Comparison of ENCODE assay signal across 27 cellular contexts in genomic region chr1:241507189-241507820, GRCh38. TPM values are rescaled to one million over a fixed set of nuclear protein-coding genes. Genes with fewer than 3 reads are reported as not detected.
A peak's percentile ranks its signal among the peaks of the same experiment; 100 is the strongest.
DNase-seq lines count a peak whose midpoint lies in the region; ATAC-seq, FAIRE-seq and TF ChIP-seq lines count a peak whose summit lies in the region.
"Had no signal": no experiment of that assay in that cellular context is flagged by ENCODE, and none has a peak within 500 bp of the region (broad histone marks: within the 10 kb centered on the region; RNA-seq: fewer than 3 reads in every experiment).

No MANE protein-coding gene starts in this region.

- H2BK12ac ChIP-seq in mesenchymal stem cell (ENCODE audit: low read length in 2 of 2), result no peak overlapping the region

- H3K18ac ChIP-seq in mesenchymal stem cell (ENCODE audit: low read depth in 1 of 2, low read length in 2 of 2), result no peak overlapping the region

- no CpG with 5 or more reads among the region's 2 CpGs for WGBS in mesenchymal stem cell

- H2BK15ac ChIP-seq in mesenchymal stem cell (ENCODE audit: low read depth, poor library complexity, severe bottlenecking), result no peak overlapping the region

- no peaks in the 10 kb centered on the region for H3K9me3 ChIP-seq in endothelial cell of umbilical vein (replicated peaks; ENCODE audit: control insufficient read depth, insufficient read depth, low read length)
- no peaks in the 10 kb centered on the region for H3K9me3 ChIP-seq in mesenchymal stem cell (ENCODE audit: control insufficient read depth, low read length)

- H3K4me3 ChIP-seq in endothelial cell of umbilical vein (replicated peaks in 1 of 3; ENCODE audit: insufficient read depth in 1 of 3, low read depth in 1 of 3, low read length in 3 of 3), result no peak overlapping the region
- H3K4me3 ChIP-seq in mesenchymal stem cell (ENCODE audit: insufficient read depth in 1 of 2, low read depth in 1 of 2, low read length in 2 of 2), result no peak overlapping the region
- H3K4me3 ChIP-seq: GM23338, smooth muscle cell had no signal

- H3K9me1 ChIP-seq in endothelial cell of umbilical vein (replicated peaks; ENCODE audit: control insufficient read depth, extremely low read depth, insufficient read depth, low read length), result no peaks in the 10 kb centered on the region

- DNase-seq in HCEC 1CT (peak; percentile 66), NOMO-1 treated with DMSO at 0.1 percent for 48 hours (lab: John Stamatoyannopoulos, UW; ENCODE audit: unreplicated experiment) (peak; percentile 62), endothelial cell of umbilical vein (ENCODE audit: low read depth, low spot score) (peak; percentile 36), mesenchymal stem cell (peak; percentile 7), glutamatergic neuron (no peak), HTR-8/SVneo (ENCODE audit: insufficient read length, low spot score) (no peak), SHP77 treated with DMSO at 0.1 percent for 48 hours (lab: John Stamatoyannopoulos, UW) (no peak)
- DNase-seq: activated CD4-positive, alpha-beta T cell treated with anti-CD3 and anti-CD28 coated beads, Interleukin-2, amount 50 U/mL, for 48 hours; activated CD4-positive, CD25-positive, alpha-beta regulatory T cell; activated CD8-positive, alpha-beta memory T cell treated with anti-CD3 and anti-CD28 coated beads, Interleukin-2, amount 50 U/mL, for 48 hours; activated naive CD8-positive, alpha-beta T cell treated with anti-CD3 and anti-CD28 coated beads for 36 hours; AML-193; CD8-positive, alpha-beta memory T cell; effector CD4-positive, alpha-beta T cell; erythroblast; KBM-7; left cardiac atrium; naive B cell; NCI-H187; NCI-H526 treated with DMSO at 0.1 percent for 48 hours had no signal

- dilution Hi-C loops in endothelial cell of umbilical vein (cut with MboI; ENCODE audit: extremely low pct_ligation_motif_present, low sequenced_read_pairs), result no loop called here

- H2AK5ac ChIP-seq in mesenchymal stem cell (ENCODE audit: low read length, severe bottlenecking), result no peak overlapping the region

- H2BK5ac ChIP-seq in mesenchymal stem cell (ENCODE audit: low read depth, low read length, poor library complexity, severe bottlenecking), result no peak overlapping the region

- POLR2A ChIA-PET in endothelial cell of umbilical vein (lab: Charles Lee), result interaction anchor here (0.8 to 1.0 kb wide), 2 partner anchors 11 to 13 kb away, joined by 3 read pairs; partner anchors contain the start of gene FH

- H3K27ac Mint-ChIP-seq in glutamatergic neuron (ENCODE audit: unreplicated experiment), result no peak overlapping the region
- H3K27ac Mint-ChIP-seq: activated naive CD8-positive, alpha-beta T cell treated with anti-CD3 and anti-CD28 coated beads for 36 hours; CD8-positive, alpha-beta memory T cell; GM23338; naive B cell; type B pancreatic cell had no signal

- no peaks in the 10 kb centered on the region for H4K20me1 ChIP-seq in endothelial cell of umbilical vein (replicated peaks; ENCODE audit: control insufficient read depth, extremely low read depth, insufficient read depth, low read length)

- no peak overlapping the region for H3K23ac ChIP-seq in mesenchymal stem cell (ENCODE audit: low read length in 2 of 2)

- H3K9ac ChIP-seq in endothelial cell of umbilical vein (replicated peaks; ENCODE audit: extremely low read depth, insufficient read depth, low read length), result no peak overlapping the region
- H3K9ac ChIP-seq in mesenchymal stem cell (ENCODE audit: low read length), result no peak overlapping the region

- CTCF ChIA-PET in endothelial cell of umbilical vein (lab: Charles Lee), result interaction anchor here (1.3 to 1.4 kb wide), 2 partner anchors 8 to 677 kb away, joined by 3 to 4 read pairs; no protein-coding TSS in a partner anchor

- no peak for TF ChIP-seq POLR2A in endothelial cell of umbilical vein (IDR thresholded peaks at IDR 0.05; ENCODE audit: low read depth, low read length)

- no peak overlapping the region for H4K8ac ChIP-seq in mesenchymal stem cell (ENCODE audit: low read length)

- H3K4me2 ChIP-seq in endothelial cell of umbilical vein (ENCODE audit: insufficient read depth, low read length) (peak overlapping the region; percentile 43), mesenchymal stem cell (ENCODE audit: low read length, poor library complexity, severe bottlenecking) (no peak overlapping the region)
- H3K4me2 ChIP-seq: GM23338, smooth muscle cell had no signal

- H2BK120ac ChIP-seq in mesenchymal stem cell (ENCODE audit: low read depth, low read length), result no peak overlapping the region

- BruUV-seq in endothelial cell of umbilical vein (replicated peaks; lab: Mats Ljungman, UMichigan), result TSS peak; percentile 8

- peaks cover 14% of the 10 kb centered on the region for H3K79me1 ChIP-seq in mesenchymal stem cell (replicated peaks; ENCODE audit: low read length, poor library complexity, severe bottlenecking)

- no peaks in the 10 kb centered on the region for H3K9me3 Mint-ChIP-seq in glutamatergic neuron (ENCODE audit: unreplicated experiment)
- H3K9me3 Mint-ChIP-seq: activated naive CD8-positive, alpha-beta T cell treated with anti-CD3 and anti-CD28 coated beads for 36 hours; CD8-positive, alpha-beta memory T cell; GM23338; naive B cell; type B pancreatic cell had no signal

- no peak overlapping the region for H4K91ac ChIP-seq in mesenchymal stem cell (ENCODE audit: low read length)

- H3K36me3 ChIP-seq in endothelial cell of umbilical vein (ENCODE audit: control insufficient read depth in 2 of 2, extremely low read depth in 1 of 2, insufficient read depth in 2 of 2, low read length in 2 of 2), result peaks cover 9 to 28% of the 10 kb centered on the region in 2 experiments
- H3K36me3 ChIP-seq in mesenchymal stem cell (ENCODE audit: control insufficient read depth in 1 of 2, insufficient read depth in 2 of 2, low read depth in 1 of 2, low read length in 2 of 2), result peaks cover 17 to 97% of the 10 kb centered on the region in 2 experiments

- H3K27ac ChIP-seq in endothelial cell of umbilical vein (ENCODE audit: insufficient read depth, low read depth, low read length), result peak overlapping the region; percentile 45
- no peak overlapping the region for H3K27ac ChIP-seq in mesenchymal stem cell (ENCODE audit: low read length, poor library complexity, severe bottlenecking)

- H3K14ac ChIP-seq in mesenchymal stem cell (ENCODE audit: low read length in 2 of 2), result no peak overlapping the region

- no peak for ATAC-seq in GM21423 (IDR thresholded peaks at IDR 0.05; ENCODE audit: unreplicated experiment)
- ATAC-seq: GM23338, left cardiac atrium had no signal

- no peak overlapping the region for H3K4me3 Mint-ChIP-seq in glutamatergic neuron (ENCODE audit: unreplicated experiment)
- H3K4me3 Mint-ChIP-seq: activated naive CD8-positive, alpha-beta T cell treated with anti-CD3 and anti-CD28 coated beads for 36 hours; CD8-positive, alpha-beta memory T cell; GM23338; naive B cell; type B pancreatic cell had no signal

- intact Hi-C loops in endothelial cell of umbilical vein (cut with micrococcal nuclease), result loop anchor here (1.0 to 2.0 kb wide), 2 partner anchors 11 to 25 kb away; no protein-coding TSS in a partner anchor

- H3K27me3 ChIP-seq in endothelial cell of umbilical vein (ENCODE audit: control insufficient read depth in 2 of 2, insufficient read depth in 2 of 2, low read length in 2 of 2), result no peaks in the 10 kb centered on the region
- no peaks in the 10 kb centered on the region for H3K27me3 ChIP-seq in mesenchymal stem cell (ENCODE audit: control insufficient read depth in 1 of 2, insufficient read depth in 1 of 2, low read length in 2 of 2)

- no peaks in the 10 kb centered on the region for H3K36me3 Mint-ChIP-seq in glutamatergic neuron (ENCODE audit: unreplicated experiment)

- peaks cover 26% of the 10 kb centered on the region for H3K4me1 ChIP-seq in endothelial cell of umbilical vein (ENCODE audit: control insufficient read depth, extremely low read depth, insufficient read depth, low read length)
- H3K4me1 ChIP-seq in mesenchymal stem cell (ENCODE audit: control insufficient read depth, insufficient read depth, low read depth, low read length), result no peaks in the 10 kb centered on the region

- TF ChIP-seq CTCF in endothelial cell of umbilical vein (IDR thresholded peaks at IDR 0.05; ENCODE audit: extremely low read depth in 1 of 2, insufficient read depth in 1 of 2, low read depth in 1 of 2, low read length in 2 of 2), result no peak
- TF ChIP-seq CTCF in glutamatergic neuron (IDR thresholded peaks at IDR 0.05; ENCODE audit: partially characterized antibody, unreplicated experiment), result no peak

- H3K27me3 Mint-ChIP-seq in glutamatergic neuron (ENCODE audit: unreplicated experiment), result no peaks in the 10 kb centered on the region
- H3K27me3 Mint-ChIP-seq: activated naive CD8-positive, alpha-beta T cell treated with anti-CD3 and anti-CD28 coated beads for 36 hours; CD8-positive, alpha-beta memory T cell; naive B cell; type B pancreatic cell had no signal

- FAIRE-seq in endothelial cell of umbilical vein (lab: Jason Lieb, UNC) (no peak), HTR-8/SVneo (lab: Jason Lieb, UNC) (no peak)
- FAIRE-seq: G401.6 had no signal

- H3K79me2 ChIP-seq in endothelial cell of umbilical vein (ENCODE audit: control insufficient read depth, insufficient read depth, low read length), result peaks cover 4% of the 10 kb centered on the region

- H3K4ac ChIP-seq in mesenchymal stem cell (ENCODE audit: low read depth in 1 of 2, low read length in 2 of 2), result no peak overlapping the region

- H3K4me1 Mint-ChIP-seq in glutamatergic neuron (ENCODE audit: low read depth, unreplicated experiment), result peaks cover 4% of the 10 kb centered on the region
- H3K4me1 Mint-ChIP-seq: GM23338, naive B cell had no signal

- H2AFZ ChIP-seq in endothelial cell of umbilical vein (ENCODE audit: low read depth, low read length) (no peak overlapping the region), mesenchymal stem cell (ENCODE audit: low read depth, low read length) (no peak overlapping the region)
- H2AFZ ChIP-seq: GM23338 had no signal

RNA-seq across cellular contexts. Expression of gene FH, which starts 12.2 kb away (rescaled TPM):
- total RNA-seq in endothelial cell of umbilical vein, result 96.6 and 105 TPM in 2 replicates
- 33.0 and 41.9 TPM in 2 replicates for polyA plus RNA-seq in endothelial cell of umbilical vein
- 55.3 and 56.5 TPM in 2 replicates for polyA plus RNA-seq in endothelial cell of umbilical vein (2011; cell fraction: cytosol; rRNA removed)
- 45.9 and 75.9 TPM in 2 replicates for polyA plus RNA-seq in endothelial cell of umbilical vein (2011; cell fraction: nucleus; rRNA removed)
- 82.2 and 112 TPM in 2 replicates for polyA plus RNA-seq in endothelial cell of umbilical vein (2012)
- 50.4 and 56.0 TPM in 2 replicates for polyA minus RNA-seq in endothelial cell of umbilical vein
- 100 TPM for polyA minus RNA-seq in endothelial cell of umbilical vein (2011; cell fraction: cytosol; rRNA and poly(A)+ RNA removed)
- polyA minus RNA-seq in endothelial cell of umbilical vein (2011; cell fraction: nucleus; rRNA and poly(A)+ RNA removed), result 23.2 and 28.1 TPM in 2 replicates
- polyA plus RNA-seq in mesenchymal stem cell (2013, experiment 1 of 2), result 40.5 TPM
- 41.6 TPM for polyA plus RNA-seq in mesenchymal stem cell (2013, experiment 2 of 2)
- 51.0 TPM for total RNA-seq in glutamatergic neuron (ENCODE audit: unreplicated experiment)

RNA-seq across cellular contexts. Expression of gene KMO, which starts 24.9 kb away (rescaled TPM):
- total RNA-seq in endothelial cell of umbilical vein, result not detected in 2 replicates
- not detected in 2 replicates for polyA plus RNA-seq in endothelial cell of umbilical vein
- polyA plus RNA-seq in endothelial cell of umbilical vein (2011; cell fraction: cytosol; rRNA removed), result not detected in 2 replicates
- not detected in 2 replicates for polyA plus RNA-seq in endothelial cell of umbilical vein (2011; cell fraction: nucleus; rRNA removed)
- not detected in 2 replicates for polyA plus RNA-seq in endothelial cell of umbilical vein (2012)
- not detected in 2 replicates for polyA minus RNA-seq in endothelial cell of umbilical vein
- polyA minus RNA-seq in endothelial cell of umbilical vein (2011; cell fraction: cytosol; rRNA and poly(A)+ RNA removed), result not detected
- polyA minus RNA-seq in endothelial cell of umbilical vein (2011; cell fraction: nucleus; rRNA and poly(A)+ RNA removed), result not detected in 2 replicates
- 0.18 TPM for polyA plus RNA-seq in mesenchymal stem cell (2013, experiment 1 of 2)
- 0.10 TPM for polyA plus RNA-seq in mesenchymal stem cell (2013, experiment 2 of 2)
- total RNA-seq in glutamatergic neuron (ENCODE audit: unreplicated experiment), result not detected
- total RNA-seq: cerebellum, glomerular endothelial cell, GM23338 had no signal

Comparison
In these comparisons a context has a peak if more than half of its experiments do, and no peak if none do; other contexts are left out.
1. DNase-seq: peak in HCEC 1CT (single experiment), NOMO-1 treated with DMSO at 0.1 percent for 48 hours (single experiment), endothelial cell of umbilical vein (single experiment) and mesenchymal stem cell (single experiment); none in glutamatergic neuron (single experiment), HTR-8/SVneo (single experiment) and SHP77 treated with DMSO at 0.1 percent for 48 hours (single experiment).